36 cellular contexts compared by ENCODE assay signal in genomic region chr1:3176820-3177219, GRCh38.
"Had no signal": no experiment of that assay in that cellular context is flagged by ENCODE, and none has a peak within 500 bp of the region (broad histone marks: within the 10 kb centered on the region; RNA-seq: fewer than 3 reads in every experiment).

No MANE protein-coding gene starts in this region.

- H3K9me3 ChIP-seq: MG63 had no signal

- H3K4me3 ChIP-seq: MG63 had no signal

- H3K27me3 ChIP-seq: MG63 had no signal

- H3K36me3 ChIP-seq: MG63 had no signal

- DNase-seq: Karpas-422, Kasumi-1, MG63, MM.1S, MV-4-11, NCI-H1048, NCI-H1092, NCI-H1092 treated with DMSO at 0.1 percent for 48 hours, NCI-H1105, NCI-H1105 treated with DMSO at 0.1 percent for 48 hours, NCI-H1417, NCI-H1417 treated with DMSO at 0.1 percent for 48 hours, NCI-H1436, NCI-H1436 treated with DMSO at 0.1 percent for 48 hours, NCI-H146, NCI-H1694, NCI-H1694 treated with DMSO at 0.1 percent for 48 hours, NCI-H187, NCI-H187 treated with DMSO at 0.1 percent for 48 hours, NCI-H1930, NCI-H2029, NCI-H2029 treated with DMSO at 0.1 percent for 48 hours, NCI-H2081, NCI-H2081 treated with DMSO at 0.1 percent for 48 hours, NCI-H2107, NCI-H2171, NCI-H2171 treated with DMSO at 0.1 percent for 48 hours, NCI-H2227 treated with DMSO at 0.1 percent for 48 hours, NCI-H226, NCI-H345, NCI-H446, NCI-H446 treated with DMSO at 0.1 percent for 48 hours, NCI-H510A, NCI-H510A treated with DMSO at 0.1 percent for 48 hours, NCI-H524, NCI-H524 treated with DMSO at 0.1 percent for 48 hours had no signal
